In the genomic region with DNA sequence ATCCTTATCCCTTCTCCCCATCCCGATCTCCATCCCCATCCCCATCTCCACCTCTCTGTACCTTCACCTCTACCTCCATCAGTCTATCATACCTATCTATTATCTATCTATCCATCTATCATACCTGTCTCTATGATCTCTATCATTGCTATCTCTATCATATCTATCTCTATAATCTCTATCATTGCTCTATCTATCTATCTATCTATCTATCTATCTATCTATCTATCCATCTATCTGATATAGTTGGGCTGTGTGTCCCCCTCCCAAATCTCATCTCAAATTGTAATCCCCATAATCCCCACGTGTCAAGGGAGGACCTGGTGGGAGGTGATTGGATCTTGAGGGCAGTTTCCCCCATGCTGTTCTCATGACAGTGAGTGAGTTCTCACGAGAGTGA, we compare ENCODE assay signal across 34 cellular contexts.
DNase-seq lines count a peak whose midpoint lies in the region; ATAC-seq, FAIRE-seq and TF ChIP-seq lines count a peak whose summit lies in the region.
"Had no signal": no experiment of that assay in that cellular context is flagged by ENCODE, and none has a peak within 500 bp of the region (broad histone marks: within the 10 kb centered on the region; RNA-seq: fewer than 3 reads in every experiment).

No MANE protein-coding gene starts in this region.

- BruUV-seq in K562 (replicated peaks; lab: Mats Ljungman, UMichigan): no TSS peak

- no peaks in the 10 kb centered on the region for H3K9me3 ChIP-seq in HEK293 (ENCODE audit: control insufficient read depth, insufficient read depth, low read depth, low read length)
- H3K9me3 ChIP-seq in K562 (replicated peaks; ENCODE audit: control insufficient read depth, insufficient read depth, low read depth, low read length): no peaks in the 10 kb centered on the region
- H3K9me3 ChIP-seq in esophagus muscularis mucosa: no peaks in the 10 kb centered on the region
- H3K9me3 ChIP-seq in breast epithelium: no peaks in the 10 kb centered on the region
- H3K9me3 ChIP-seq: A549, BE2C, BLaER1 had no signal

- CTCF ChIA-PET in HEK293 (lab: Yijun Ruan, JAX) (interaction anchor here (0.6 kb wide), 1 partner anchor 94 kb away, joined by 3 read pairs; no protein-coding TSS in a partner anchor), K562 (lab: Yijun Ruan, JAX; ENCODE audit: low intra/inter-chr PET ratio) (no interaction called here)

- H3K27ac ChIP-seq in HEK293 (ENCODE audit: extremely low read depth, low read depth, low read length) (no peak overlapping the region), K562 (ENCODE audit: extremely low read depth, low read depth, low read length) (no peak overlapping the region), esophagus muscularis mucosa (replicated peaks in 1 of 4) (no peak overlapping the region), breast epithelium (no peak overlapping the region)
- H3K27ac ChIP-seq: 22Rv1; A549; BLaER1; BLaER1 treated with 17β-estradiol and CSF1 and Interleukin-3, amounts not matched to agents 10 nM and 100 nM; C4-2B had no signal

- H3K4me2 ChIP-seq in K562 (ENCODE audit: insufficient read depth, low read length): no peak overlapping the region
- H3K4me2 ChIP-seq: A549; BLaER1; BLaER1 treated with 17β-estradiol and CSF1 and Interleukin-3, amounts not matched to agents 10 nM and 100 nM had no signal

- TF ChIP-seq CTCF in HEK293 (tag by site-specific recombination; IDR thresholded peaks at IDR 0.05) (no peak), K562 (IDR thresholded peaks at IDR 0.05 in 2 of 3, conservative IDR thresholded peaks at IDR 0.05 in 1 of 3; ENCODE audit: insufficient read depth in 2 of 3, low read depth in 1 of 3, low read length in 3 of 3) (no peak), esophagus muscularis mucosa (IDR thresholded peaks at IDR 0.05) (no peak), breast epithelium (IDR thresholded peaks at IDR 0.05) (no peak)

- no peak for FAIRE-seq in K562 (lab: Jason Lieb, UNC)
- FAIRE-seq: A204.1, A549, D721Med had no signal

- H3K9me1 ChIP-seq in K562 (ENCODE audit: control insufficient read depth, insufficient read depth, low read length): no peaks in the 10 kb centered on the region

- no peaks in the 10 kb centered on the region for H3K36me3 ChIP-seq in HEK293 (ENCODE audit: control insufficient read depth in 2 of 2, insufficient read depth in 1 of 2, low read length in 2 of 2)
- no peaks in the 10 kb centered on the region for H3K36me3 ChIP-seq in K562 (ENCODE audit: control insufficient read depth, insufficient read depth, low read length)
- no peaks in the 10 kb centered on the region for H3K36me3 ChIP-seq in esophagus muscularis mucosa
- no peaks in the 10 kb centered on the region for H3K36me3 ChIP-seq in breast epithelium
- H3K36me3 ChIP-seq: BE2C; BLaER1; BLaER1 treated with 17β-estradiol and CSF1 and Interleukin-3, amounts not matched to agents 10 nM and 100 nM had no signal

- no peaks in the 10 kb centered on the region for H3K79me2 ChIP-seq in K562 (ENCODE audit: control insufficient read depth, insufficient read depth, low read length)

- H3K4me1 ChIP-seq in HEK293 (ENCODE audit: control insufficient read depth, insufficient read depth, low read length) (no peaks in the 10 kb centered on the region), K562 (replicated peaks in 1 of 2; ENCODE audit: control insufficient read depth in 2 of 2, insufficient read depth in 2 of 2, low read length in 2 of 2) (no peaks in the 10 kb centered on the region), esophagus muscularis mucosa (no peaks in the 10 kb centered on the region), breast epithelium (no peaks in the 10 kb centered on the region)
- H3K4me1 ChIP-seq: A549; BE2C; BLaER1; BLaER1 treated with 17β-estradiol and CSF1 and Interleukin-3, amounts not matched to agents 10 nM and 100 nM; Caco-2 had no signal

- no peak for ATAC-seq in K562
- ATAC-seq: A549; CD8-positive, alpha-beta T cell had no signal

- DNase-seq in NCI-H82 (lab: John Stamatoyannopoulos, UW) (peak; percentile 55), NCI-H82 treated with DMSO at 0.1 percent for 48 hours (lab: John Stamatoyannopoulos, UW; ENCODE audit: unreplicated experiment) (no peak), K562 (ENCODE audit: extremely low read depth in 1 of 4, low spot score in 3 of 4) (no peak), esophagus muscularis mucosa (ENCODE audit: extremely low spot score) (peak; percentile 50), breast epithelium (ENCODE audit: low spot score in 2 of 2) (no peak), NAMALWA (ENCODE audit: low spot score) (no peak), C1 segment of cervical spinal cord (lab: John Stamatoyannopoulos, UW) (no peak)
- DNase-seq: 8988T; ACHN; AML-193; BE2C; Caco-2; Calu3; CD4-positive, alpha-beta memory T cell; CD4-positive, alpha-beta T cell; CD4-positive, CD25-positive, alpha-beta regulatory T cell; CD8-positive, alpha-beta memory T cell; CD8-positive, alpha-beta T cell; COR-L47; DMS 273 treated with DMSO at 0.1 percent for 48 hours; DMS153; DMS53; DMS79; DMS79 treated with DMSO at 0.1 percent for 48 hours; DND-41; EL had no signal

- no peaks in the 10 kb centered on the region for H4K20me1 ChIP-seq in K562 (replicated peaks; ENCODE audit: control insufficient read depth, insufficient read depth, low read length)
- H4K20me1 ChIP-seq: BLaER1; BLaER1 treated with 17β-estradiol and CSF1 and Interleukin-3, amounts not matched to agents 10 nM and 100 nM had no signal

- peaks cover 7 to 22% of the 10 kb centered on the region in 2 experiments; a peak in 2 of 5 replicates for H3K27me3 ChIP-seq in K562 (ENCODE audit: control insufficient read depth in 2 of 2, insufficient read depth in 2 of 2, low read length in 2 of 2)
- peaks cover 0 to 12% (median 0%) of the 10 kb centered on the region in 4 donors for H3K27me3 ChIP-seq in esophagus muscularis mucosa
- H3K27me3 ChIP-seq in breast epithelium: peaks cover 0 to 4% of the 10 kb centered on the region in 2 donors
- H3K27me3 ChIP-seq: BLaER1; BLaER1 treated with 17β-estradiol and CSF1 and Interleukin-3, amounts not matched to agents 10 nM and 100 nM had no signal

- TF ChIP-seq EP300 in K562 (IDR thresholded peaks at IDR 0.05; ENCODE audit: low read length) (no peak), esophagus muscularis mucosa (IDR thresholded peaks at IDR 0.05) (no peak)

- no peak overlapping the region for H3K9ac ChIP-seq in K562 (ENCODE audit: insufficient read depth in 1 of 2, low read depth in 2 of 2, low read length in 2 of 2)
- H3K9ac ChIP-seq: BLaER1; BLaER1 treated with 17β-estradiol and CSF1 and Interleukin-3, amounts not matched to agents 10 nM and 100 nM had no signal

- no peak overlapping the region for H2AFZ ChIP-seq in K562 (ENCODE audit: low read depth, low read length)

- WGBS in K562 (ENCODE audit: insufficient coverage, low coverage, missing lambda C conversion rate): 0% methylated on average over 3 of the region's 3 CpGs
- 62% methylated on average over 3 of the region's 3 CpGs for WGBS in esophagus muscularis mucosa

- in situ Hi-C loops in K562 (cut with MboI): no loop called here

- TF ChIP-seq RAD21 in K562 (CRISPR knock-in tag; conservative IDR thresholded peaks at IDR 0.05 in 1 of 2, IDR thresholded peaks at IDR 0.05 in 1 of 2): no peak

- TF ChIP-seq POLR2A in K562 (conservative IDR thresholded peaks at IDR 0.05): no peak
- no peak for TF ChIP-seq POLR2A in esophagus muscularis mucosa (IDR thresholded peaks at IDR 0.05; ENCODE audit: low read depth)
- TF ChIP-seq POLR2A in breast epithelium (IDR thresholded peaks at IDR 0.05): no peak

- intact Hi-C loops in K562 (cut with micrococcal nuclease): no loop called here
- intact Hi-C loops in esophagus muscularis mucosa (cut with DNase I): no loop called here
- intact Hi-C loops in breast epithelium (cut with DNase I; ENCODE audit: low total_unique reads): no loop called here

- H3K4me3 ChIP-seq in HEK293 (ENCODE audit: low read depth, low read length): no peak overlapping the region
- no peak overlapping the region for H3K4me3 ChIP-seq in K562
- no peak overlapping the region for H3K4me3 ChIP-seq in esophagus muscularis mucosa
- H3K4me3 ChIP-seq in breast epithelium: no peak overlapping the region
- H3K4me3 ChIP-seq: A549; BLaER1; BLaER1 treated with 17β-estradiol and CSF1 and Interleukin-3, amounts not matched to agents 10 nM and 100 nM had no signal

- POLR2A ChIA-PET in HEK293 (lab: Yijun Ruan, JAX) (no interaction called here), K562 (lab: Yijun Ruan, JAX) (no interaction called here)

TF ChIP-seq in K562, 482 proteins besides CTCF, POLR2A, EP300 and RAD21:
- TF ChIP-seq STAT5B (CRISPR knock-in tag; IDR thresholded peaks at IDR 0.05): no peak
- TF ChIP-seq, protein P1, sequence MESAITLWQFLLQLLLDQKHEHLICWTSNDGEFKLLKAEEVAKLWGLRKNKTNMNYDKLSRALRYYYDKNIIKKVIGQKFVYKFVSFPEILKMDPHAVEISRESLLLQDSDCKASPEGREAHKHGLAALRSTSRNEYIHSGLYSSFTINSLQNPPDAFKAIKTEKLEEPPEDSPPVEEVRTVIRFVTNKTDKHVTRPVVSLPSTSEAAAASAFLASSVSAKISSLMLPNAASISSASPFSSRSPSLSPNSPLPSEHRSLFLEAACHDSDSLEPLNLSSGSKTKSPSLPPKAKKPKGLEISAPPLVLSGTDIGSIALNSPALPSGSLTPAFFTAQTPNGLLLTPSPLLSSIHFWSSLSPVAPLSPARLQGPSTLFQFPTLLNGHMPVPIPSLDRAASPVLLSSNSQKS (CRISPR knock-in tag; IDR thresholded peaks at IDR 0.05): no peak
- TF ChIP-seq ZNF431 (CRISPR knock-in tag; IDR thresholded peaks at IDR 0.05): no peak
- no peak for TF ChIP-seq BCL6 (CRISPR knock-in tag; IDR thresholded peaks at IDR 0.05)
- no peak for TF ChIP-seq SRSF1 (IDR thresholded peaks at IDR 0.05; ENCODE audit: low read depth, low read length)
- peak; percentile 97 for TF ChIP-seq DACH1 (IDR thresholded peaks at IDR 0.05; ENCODE audit: partially characterized antibody)
- TF ChIP-seq PCBP2 (IDR thresholded peaks at IDR 0.05; ENCODE audit: low read depth, low read length, poor library complexity, severe bottlenecking): no peak
- no peak for TF ChIP-seq ZC3H11A (IDR thresholded peaks at IDR 0.05; ENCODE audit: low read depth, low read length)

Comparison
In these comparisons a context has a peak if more than half of its experiments do, and no peak if none do; other contexts are left out.
1. DNase-seq: peak in NCI-H82 (single experiment) and esophagus muscularis mucosa (single experiment); none in NCI-H82 treated with DMSO at 0.1 percent for 48 hours (single experiment), K562 (0 of 4), breast epithelium (0 of 2), NAMALWA (single experiment) and C1 segment of cervical spinal cord (0 of 14).